ENCODE assay signal across 27 cellular contexts in genomic region chr7:41592794-41593193, GRCh38.
"Had no signal": no experiment of that assay in that cellular context is flagged by ENCODE, and none has a peak within 500 bp of the region (broad histone marks: within the 10 kb centered on the region; RNA-seq: fewer than 3 reads in every experiment).

No MANE protein-coding gene starts in this region.

- H3K27me3 ChIP-seq: heart left ventricle, spleen, testis, tibial nerve, upper lobe of right lung, vagina had no signal

- H3K27ac Mint-ChIP-seq: immature natural killer cell; naive thymus-derived CD4-positive, alpha-beta T cell; nephron progenitor cell; stimulated activated naive B cell treated with anti-CD40 and anti-IgM and Interleukin-4, amounts not matched to agents 10 μg/mL and 1 μg/mL and 100 μg/mL, for 72 hours; stimulated activated naive CD8-positive, alpha-beta T cell treated with anti-CD3 and anti-CD28 coated beads, Interleukin-15, amount 100 ng/mL, for 72 hours had no signal

- H3K4me1 ChIP-seq: heart left ventricle, left ventricle myocardium inferior, psoas muscle, spleen, testis, tibial nerve, upper lobe of right lung, vagina had no signal

- ATAC-seq: esophagus mucosa; heart left ventricle; left cardiac atrium; naive thymus-derived CD4-positive, alpha-beta T cell; psoas muscle; sciatic nerve; stimulated activated naive B cell treated with anti-CD40 and anti-IgM and Interleukin-4, amounts not matched to agents 10 μg/mL and 1 μg/mL and 100 μg/mL, for 72 hours; stimulated activated naive CD8-positive, alpha-beta T cell treated with anti-CD3 and anti-CD28 coated beads, Interleukin-15, amount 100 ng/mL, for 72 hours; upper lobe of right lung had no signal

- H3K27me3 Mint-ChIP-seq: stimulated activated naive CD8-positive, alpha-beta T cell treated with anti-CD3 and anti-CD28 coated beads, Interleukin-15, amount 100 ng/mL, for 72 hours had no signal

- H3K4me3 ChIP-seq: heart left ventricle, left ventricle myocardium inferior, lung, psoas muscle, spleen, testis, tibial nerve, upper lobe of right lung, vagina had no signal

- H3K36me3 Mint-ChIP-seq: stimulated activated naive B cell treated with anti-CD40 and anti-IgM and Interleukin-4, amounts not matched to agents 10 μg/mL and 1 μg/mL and 100 μg/mL, for 72 hours had no signal

- H3K27ac ChIP-seq: heart left ventricle, left ventricle myocardium inferior, psoas muscle, testis, tibial nerve, upper lobe of right lung, vagina had no signal

- FAIRE-seq: endometrium, frontal cortex, kidney had no signal

- H3K4me1 Mint-ChIP-seq: immature natural killer cell; naive thymus-derived CD4-positive, alpha-beta T cell; nephron progenitor cell; stimulated activated naive B cell treated with anti-CD40 and anti-IgM and Interleukin-4, amounts not matched to agents 10 μg/mL and 1 μg/mL and 100 μg/mL, for 72 hours; stimulated activated naive CD8-positive, alpha-beta T cell treated with anti-CD3 and anti-CD28 coated beads, Interleukin-15, amount 100 ng/mL, for 72 hours had no signal

- H3K9me3 ChIP-seq: testis, vagina had no signal

- DNase-seq: effector memory CD4-positive, alpha-beta T cell; heart left ventricle; hippocampal formation; immature natural killer cell; kidney; left cardiac atrium; left ventricle myocardium inferior; mesenchymal stem cell; naive thymus-derived CD4-positive, alpha-beta T cell; nephron progenitor cell; psoas muscle; retina; spleen; stimulated activated CD4-positive, alpha-beta T cell treated with anti-CD3 and anti-CD28 coated beads, Interleukin-15, amount 100 ng/mL, for 24 hours; stimulated activated CD4-positive, alpha-beta T cell treated with anti-CD3 and anti-CD28 coated beads, Interleukin-1b, Interleukin-23, amount 100 ng/mL, for 48 hours; stimulated activated CD4-positive, alpha-beta T cell treated with anti-CD3 and anti-CD28 coated beads, Interleukin-4, amount 100 ng/mL, for 24 hours; stimulated activated naive B cell treated with anti-CD40 and anti-IgM and Interleukin-4, amounts not matched to agents 10 μg/mL and 1 μg/mL and 100 μg/mL, for 72 hours; stimulated activated naive CD8-positive, alpha-beta T cell treated with anti-CD3 and anti-CD28 coated beads, Interleukin-15, amount 100 ng/mL, for 72 hours; testis; upper lobe of right lung had no signal

- H3K36me3 ChIP-seq: heart left ventricle, left ventricle myocardium inferior, spleen, tibial nerve, upper lobe of right lung, vagina had no signal

- H3K4me3 Mint-ChIP-seq: immature natural killer cell; naive thymus-derived CD4-positive, alpha-beta T cell; nephron progenitor cell; stimulated activated naive B cell treated with anti-CD40 and anti-IgM and Interleukin-4, amounts not matched to agents 10 μg/mL and 1 μg/mL and 100 μg/mL, for 72 hours; stimulated activated naive CD8-positive, alpha-beta T cell treated with anti-CD3 and anti-CD28 coated beads, Interleukin-15, amount 100 ng/mL, for 72 hours had no signal
